In genomic region chr6:36499918-36500317, GRCh38 we compare ENCODE assay signal across 21 cellular contexts. TPM values are rescaled to one million over a fixed set of nuclear protein-coding genes. Genes with fewer than 3 reads are reported as not detected.
A peak's percentile ranks its signal among the peaks of the same experiment; 100 is the strongest.
DNase-seq lines count a peak whose midpoint lies in the region; ATAC-seq, FAIRE-seq and TF ChIP-seq lines count a peak whose summit lies in the region.
"Had no signal": no experiment of that assay in that cellular context is flagged by ENCODE, and none has a peak within 500 bp of the region (broad histone marks: within the 10 kb centered on the region; RNA-seq: fewer than 3 reads in every experiment).

No MANE protein-coding gene starts in this region.

- H3K4me1 ChIP-seq in CD8-positive, alpha-beta T cell (ENCODE audit: insufficient read depth, low read length) = no peaks in the 10 kb centered on the region
- H3K4me1 ChIP-seq: BLaER1 had no signal

- in situ Hi-C loops in SK-MEL-5 (cut with HindIII; ENCODE audit: low pct_unique_long_range_greater_than_20kb, low sequenced_read_pairs) = no loop called here

- CTCF ChIA-PET in CD8-positive, alpha-beta T cell (lab: Charles Lee) = no interaction called here

- peak; percentile 35 for FAIRE-seq in GM19239 (lab: Jason Lieb, UNC)
- FAIRE-seq: H1 had no signal

- no peaks in the 10 kb centered on the region for H3K9me3 Mint-ChIP-seq in CD8-positive, alpha-beta T cell
- H3K9me3 Mint-ChIP-seq: CD4-positive, alpha-beta memory T cell had no signal

- peaks cover 47% of the 10 kb centered on the region for H3K36me3 ChIP-seq in CD8-positive, alpha-beta T cell (ENCODE audit: insufficient read depth, low read length)

- TF ChIP-seq CTCF in CD8-positive, alpha-beta T cell (IDR thresholded peaks at IDR 0.05) = no peak

- no peak for ATAC-seq in CD8-positive, alpha-beta T cell
- ATAC-seq in esophagus mucosa (peak; percentile 48), HG02763 (IDR thresholded peaks at IDR 0.05; ENCODE audit: unreplicated experiment) (no peak)
- ATAC-seq: SK-N-SH treated with all-trans-retinoic acid at 6 μM for 48 hours had no signal

- peak overlapping the region; percentile 82 for H3K27ac Mint-ChIP-seq in CD8-positive, alpha-beta T cell

- no peak for DNase-seq in CD8-positive, alpha-beta T cell
- no peak for DNase-seq in GM19239 (ENCODE audit: insufficient read length, low spot score)
- peak; percentile 63 for DNase-seq in SK-MEL-5 (ENCODE audit: low read depth, low spot score)
- no peak for DNase-seq in NCI-H146 (lab: John Stamatoyannopoulos, UW)
- no peak for DNase-seq in DMS53 treated with DMSO at 0.1 percent for 48 hours (lab: John Stamatoyannopoulos, UW; ENCODE audit: unreplicated experiment)
- DNase-seq: Calu3; CD4-positive, alpha-beta memory T cell; GF-D8; KBM-7; NCI-H1092; NCI-H1436 treated with DMSO at 0.1 percent for 48 hours; NCI-H2029; NCI-H226; NCI-H510A treated with DMSO at 0.1 percent for 48 hours; NCI-H748 treated with DMSO at 0.1 percent for 48 hours; SIG-M5 had no signal

- H3K4me3 ChIP-seq in CD8-positive, alpha-beta T cell (ENCODE audit: low read depth, low read length) = no peak overlapping the region
- H3K4me3 ChIP-seq: BLaER1 had no signal

- POLR2A ChIA-PET in CD8-positive, alpha-beta T cell (lab: Charles Lee) = interaction anchor here (0.6 to 1.5 kb wide), 3 partner anchors 10 to 42 kb away, joined by 3 to 5 read pairs (median 4); no protein-coding TSS in a partner anchor

- no peaks in the 10 kb centered on the region for H3K9me3 ChIP-seq in CD8-positive, alpha-beta T cell (ENCODE audit: low read length)
- H3K9me3 ChIP-seq: BLaER1 had no signal

- intact Hi-C loops in CD8-positive, alpha-beta T cell (cut with DNase I, micrococcal nuclease) = no loop called here

- peaks cover 29% of the 10 kb centered on the region for H3K4me1 Mint-ChIP-seq in CD8-positive, alpha-beta T cell (ENCODE audit: low read depth)

- H3K27me3 Mint-ChIP-seq in CD8-positive, alpha-beta T cell (ENCODE audit: low read depth) = no peaks in the 10 kb centered on the region
- H3K27me3 Mint-ChIP-seq: CD4-positive, alpha-beta memory T cell had no signal

- H3K27me3 ChIP-seq in CD8-positive, alpha-beta T cell (ENCODE audit: insufficient read depth, low read length) = no peaks in the 10 kb centered on the region
- H3K27me3 ChIP-seq: BLaER1 had no signal

- no peak overlapping the region for H3K4me3 Mint-ChIP-seq in CD8-positive, alpha-beta T cell
- H3K4me3 Mint-ChIP-seq: CD4-positive, alpha-beta memory T cell had no signal

- H3K27ac ChIP-seq in CD8-positive, alpha-beta T cell (ENCODE audit: low read depth, low read length) = no peak overlapping the region
- H3K27ac ChIP-seq: BLaER1 had no signal

- H3K36me3 Mint-ChIP-seq in CD8-positive, alpha-beta T cell = peaks cover 90% of the 10 kb centered on the region

RNA-seq across cellular contexts. Expression of gene STK38, which starts 47.4 kb away (rescaled TPM):
- 10 to 100 TPM; 37.6 to 38.7 TPM for total RNA-seq in CD8-positive, alpha-beta T cell
- total RNA-seq in SK-MEL-5 (2014; rRNA removed; shearing (Covaris generic)) = 8.4 and 10.7 TPM in 2 replicates
- polyA plus RNA-seq in SK-MEL-5 (2015; cell fraction: cytosol; rRNA removed) = 11.4 and 14.5 TPM in 2 replicates
- 18.7 and 24.5 TPM in 2 replicates for polyA plus RNA-seq in SK-MEL-5 (2015; cell fraction: nucleus; rRNA removed)
- 26.1 TPM for total RNA-seq in esophagus mucosa

RNA-seq across cellular contexts. Expression of gene KCTD20, which starts 57.1 kb away (rescaled TPM):
- total RNA-seq in CD8-positive, alpha-beta T cell = 10 to 100 TPM; 42.5 to 49.1 TPM
- 83.0 and 89.0 TPM in 2 replicates for total RNA-seq in SK-MEL-5 (2014; rRNA removed; shearing (Covaris generic))
- polyA plus RNA-seq in SK-MEL-5 (2015; cell fraction: cytosol; rRNA removed) = 46.5 and 58.0 TPM in 2 replicates
- 18.8 and 21.1 TPM in 2 replicates for polyA plus RNA-seq in SK-MEL-5 (2015; cell fraction: nucleus; rRNA removed)
- 23.1 TPM for total RNA-seq in esophagus mucosa

RNA-seq across cellular contexts. Expression of gene PXT1, which starts 57.3 kb away (rescaled TPM):
- total RNA-seq in CD8-positive, alpha-beta T cell = under 1 TPM; 0.56 to 0.95 TPM
- not detected in 2 replicates for total RNA-seq in SK-MEL-5 (2014; rRNA removed; shearing (Covaris generic))
- polyA plus RNA-seq in SK-MEL-5 (2015; cell fraction: cytosol; rRNA removed) = not detected in 2 replicates
- polyA plus RNA-seq in SK-MEL-5 (2015; cell fraction: nucleus; rRNA removed) = not detected in 2 replicates
- total RNA-seq in esophagus mucosa = not detected
- total RNA-seq: H1 had no signal
- polyA plus RNA-seq: CD4-positive, alpha-beta memory T cell had no signal
